ENCODE assay signal across 1 cellular context in genomic region chr20:35621560-35621946, GRCh38.
TF ChIP-seq lines count a peak whose summit lies in the region.

No MANE protein-coding gene starts in this region.

TF ChIP-seq in GM23338, 12 proteins besides CTCF, POLR2A, EP300 and RAD21 (continued from another document):
- no peak for TF ChIP-seq ZNF462 (CRISPR knock-in tag; IDR thresholded peaks at IDR 0.05)
- TF ChIP-seq JUNB (IDR thresholded peaks at IDR 0.05; ENCODE audit: unreplicated experiment), result no peak
- TF ChIP-seq POLR2AphosphoS5 (IDR thresholded peaks at IDR 0.05; ENCODE audit: low read depth), result no peak
- no peak for TF ChIP-seq STAT1 (IDR thresholded peaks at IDR 0.05; ENCODE audit: unreplicated experiment)
- no peak for TF ChIP-seq ZNF114 (CRISPR knock-in tag; IDR thresholded peaks at IDR 0.05)
- no peak for TF ChIP-seq CREB1 (CRISPR knock-in tag; IDR thresholded peaks at IDR 0.05; ENCODE audit: low read depth)
- TF ChIP-seq ZNF331 (CRISPR knock-in tag; IDR thresholded peaks at IDR 0.05; ENCODE audit: low read depth), result no peak
- no peak for TF ChIP-seq EZH2phosphoT487 (IDR thresholded peaks at IDR 0.05; ENCODE audit: unreplicated experiment)
TF ChIP-seq in GM23338: peak in this region for 0.
